Comparison of ENCODE assay signal across 14 cellular contexts in the genomic region with DNA sequence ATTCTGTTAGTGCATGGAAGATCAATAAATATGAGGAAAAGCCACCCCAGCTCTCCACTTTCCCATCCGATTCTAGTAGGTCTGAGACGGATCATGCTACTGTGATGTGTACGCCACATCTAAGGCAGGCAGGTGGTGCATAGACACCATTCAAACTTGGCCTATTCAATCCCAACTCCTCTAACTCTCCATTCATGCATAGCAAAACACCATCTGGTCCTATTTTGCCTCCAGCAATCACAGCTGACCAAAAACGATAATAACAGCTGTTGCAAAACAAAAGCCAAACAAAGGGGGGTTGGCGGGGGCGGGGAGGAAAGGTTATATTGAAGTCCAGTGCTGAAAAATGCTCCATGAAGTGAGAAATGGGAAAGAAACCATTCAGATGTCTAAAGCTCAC.
DNase-seq lines count a peak whose midpoint lies in the region; ATAC-seq, FAIRE-seq and TF ChIP-seq lines count a peak whose summit lies in the region.
"Had no signal": no experiment of that assay in that cellular context is flagged by ENCODE, and none has a peak within 500 bp of the region (broad histone marks: within the 10 kb centered on the region; RNA-seq: fewer than 3 reads in every experiment).

No MANE protein-coding gene starts in this region.

- WGBS in H1 (ENCODE audit: extremely low coverage in 1 of 2, insufficient coverage in 1 of 2, insufficient read length in 1 of 2, insufficient replicate concordance in 2 of 2, low coverage in 1 of 2, low lambda C conversion rate in 2 of 2, missing lambda C conversion rate in 1 of 2), 2 experiments: 79% methylated on average over 6 of the region's 6 CpGs; no CpG with 5 or more reads in 1 of the 2 experiments

- H3K4me1 ChIP-seq in H1 (replicated peaks in 1 of 4; ENCODE audit: control insufficient read depth in 3 of 4, insufficient read depth in 4 of 4, low read length in 3 of 4): peaks cover 0 to 8% (median 0%) of the 10 kb centered on the region in 4 experiments; a peak in 3 of 7 replicates
- H3K4me1 ChIP-seq: esophagus squamous epithelium had no signal

- H3K36me3 Mint-ChIP-seq in activated T-cell treated with anti-CD3 and anti-CD28 coated beads, Interleukin-2, amount 50 U/mL, for 72 hours (ENCODE audit: insufficient read depth in 2 of 2): peaks cover 0 to 2% of the 10 kb centered on the region in 2 donors

- no peak for TF ChIP-seq CTCF in H1 (IDR thresholded peaks at IDR 0.05; ENCODE audit: control extremely low read depth in 1 of 3, insufficient read depth in 1 of 3, low read depth in 1 of 3, low read length in 3 of 3)

- no peak overlapping the region for H2BK20ac ChIP-seq in H1 (ENCODE audit: low read length)

- H3K4me1 Mint-ChIP-seq in activated T-cell treated with anti-CD3 and anti-CD28 coated beads, Interleukin-2, amount 50 U/mL, for 72 hours (ENCODE audit: low read depth): no peaks in the 10 kb centered on the region
- H3K4me1 Mint-ChIP-seq: activated CD4-positive, alpha-beta T cell treated with anti-CD3 and anti-CD28 coated beads for 36 hours; activated T-helper 17 cell treated with anti-CD3 and anti-CD28 coated beads, Interleukin-2, amount 50 U/mL, for 72 hours had no signal

- H2BK12ac ChIP-seq in H1 (ENCODE audit: low read depth, low read length): no peak overlapping the region

- H2BK5ac ChIP-seq in H1 (ENCODE audit: low read depth, low read length): no peak overlapping the region

- H3K27ac Mint-ChIP-seq in activated T-cell treated with anti-CD3 and anti-CD28 coated beads, Interleukin-2, amount 50 U/mL, for 72 hours: no peak overlapping the region
- H3K27ac Mint-ChIP-seq: activated CD4-positive, alpha-beta T cell treated with anti-CD3 and anti-CD28 coated beads for 36 hours; activated T-helper 17 cell treated with anti-CD3 and anti-CD28 coated beads, Interleukin-2, amount 50 U/mL, for 72 hours had no signal

- POLR2A ChIA-PET in H1 (lab: Charles Lee; ENCODE audit: partially characterized antibody): interaction anchor here (1.0 kb wide), 1 partner anchor 35 kb away, joined by 5 read pairs; no protein-coding TSS in a partner anchor

- H3K4ac ChIP-seq in H1 (replicated peaks; ENCODE audit: insufficient read length, low read depth, low read length): no peak overlapping the region

- DNase-seq in NCI-H1105 treated with DMSO at 0.1 percent for 48 hours (lab: John Stamatoyannopoulos, UW) (peak; percentile 99), NCI-H446 (lab: John Stamatoyannopoulos, UW) (peak; percentile 75 to 86), H1 (ENCODE audit: low read depth in 1 of 2, low spot score in 2 of 2) (no peak), sciatic nerve (ENCODE audit: low spot score) (no peak)
- no peak for DNase-seq in effector CD4-positive, alpha-beta T cell
- no peak for DNase-seq in activated T-cell treated with anti-CD3 and anti-CD28 coated beads, Interleukin-2, amount 50 U/mL, for 72 hours
- DNase-seq: activated CD4-positive, alpha-beta T cell treated with anti-CD3 and anti-CD28 coated beads for 36 hours; esophagus squamous epithelium; SIG-M5 had no signal

- H3K4me3 ChIP-seq in H1 (ENCODE audit: extremely low read depth in 1 of 4, insufficient read depth in 2 of 4, low read depth in 3 of 4, low read length in 4 of 4): no peak overlapping the region
- H3K4me3 ChIP-seq: esophagus squamous epithelium, smooth muscle cell had no signal

- TF ChIP-seq EP300 in H1 (IDR thresholded peaks at IDR 0.05; ENCODE audit: borderline replicate concordance in 1 of 2, low read depth in 2 of 2, low read length in 2 of 2): no peak

- no peak overlapping the region for H2AK5ac ChIP-seq in H1 (ENCODE audit: low read depth, low read length)

- no peak overlapping the region for H2BK120ac ChIP-seq in H1 (replicated peaks; ENCODE audit: low read depth, low read length)

- no peaks in the 10 kb centered on the region for H3K79me1 ChIP-seq in H1 (ENCODE audit: low read depth, low read length)

- H3K9ac ChIP-seq in H1 (replicated peaks in 1 of 4; ENCODE audit: extremely low read depth in 1 of 4, low read depth in 3 of 4, low read length in 3 of 4): no peak overlapping the region

- no peak overlapping the region for H2BK15ac ChIP-seq in H1 (ENCODE audit: low read length)

- H3K27ac ChIP-seq in H1 (ENCODE audit: low read depth, low read length): no peak overlapping the region
- H3K27ac ChIP-seq: esophagus squamous epithelium had no signal

- no peaks in the 10 kb centered on the region for H3K23me2 ChIP-seq in H1 (ENCODE audit: low read depth, low read length)

- no peak overlapping the region for H3K23ac ChIP-seq in H1 (ENCODE audit: insufficient read length)

- no peak overlapping the region for H4K91ac ChIP-seq in H1 (replicated peaks; ENCODE audit: insufficient read length, low read length)

- no peak overlapping the region for H2AFZ ChIP-seq in H1 (ENCODE audit: low read length)

- peak; percentile 11 to 22; a peak in 3 of 4 replicates for TF ChIP-seq RAD21 in H1 (IDR thresholded peaks at IDR 0.05 in 1 of 2, conservative IDR thresholded peaks at IDR 0.05 in 1 of 2; ENCODE audit: low read depth in 2 of 2, low read length in 2 of 2)

- intact Hi-C loops in sciatic nerve (cut with DNase I): no loop called here

- peaks cover 8 to 36% (median 20%) of the 10 kb centered on the region in 4 experiments for H3K36me3 ChIP-seq in H1 (ENCODE audit: control insufficient read depth in 2 of 4, insufficient read depth in 4 of 4, low read length in 3 of 4)
- H3K36me3 ChIP-seq: esophagus squamous epithelium had no signal

- ATAC-seq in sciatic nerve (peak; percentile 71), HG03432 (IDR thresholded peaks at IDR 0.05; ENCODE audit: unreplicated experiment) (no peak)
- no peak for ATAC-seq in activated T-cell treated with anti-CD3 and anti-CD28 coated beads, Interleukin-2, amount 50 U/mL, for 72 hours (replicated peaks in 1 of 2)
- ATAC-seq: activated CD4-positive, alpha-beta T cell treated with anti-CD3 and anti-CD28 coated beads for 36 hours; activated T-helper 17 cell treated with anti-CD3 and anti-CD28 coated beads, Interleukin-2, amount 50 U/mL, for 72 hours had no signal

- H3K9me3 ChIP-seq in H1 (ENCODE audit: insufficient read depth in 2 of 2, low read depth in 1 of 2, low read length in 1 of 2): peaks cover 3 to 4% of the 10 kb centered on the region in 2 experiments; a peak in 2 of 4 replicates
- H3K9me3 ChIP-seq: esophagus squamous epithelium had no signal

- TF ChIP-seq POLR2A in H1 (IDR thresholded peaks at IDR 0.05; ENCODE audit: control extremely low read depth in 1 of 2, low read depth in 2 of 2, low read length in 2 of 2): no peak

- no peaks in the 10 kb centered on the region for H3K27me3 Mint-ChIP-seq in activated T-cell treated with anti-CD3 and anti-CD28 coated beads, Interleukin-2, amount 50 U/mL, for 72 hours (ENCODE audit: low read depth)
- H3K27me3 Mint-ChIP-seq: activated CD4-positive, alpha-beta T cell treated with anti-CD3 and anti-CD28 coated beads for 36 hours; activated T-helper 17 cell treated with anti-CD3 and anti-CD28 coated beads, Interleukin-2, amount 50 U/mL, for 72 hours had no signal

- no peak overlapping the region for H4K8ac ChIP-seq in H1 (ENCODE audit: extremely low read depth, insufficient read depth, low read length)

- no peak overlapping the region for H3K14ac ChIP-seq in H1 (ENCODE audit: insufficient read length)

- H3K4me3 Mint-ChIP-seq in activated T-cell treated with anti-CD3 and anti-CD28 coated beads, Interleukin-2, amount 50 U/mL, for 72 hours: no peak overlapping the region
- H3K4me3 Mint-ChIP-seq: activated CD4-positive, alpha-beta T cell treated with anti-CD3 and anti-CD28 coated beads for 36 hours; activated T-helper 17 cell treated with anti-CD3 and anti-CD28 coated beads, Interleukin-2, amount 50 U/mL, for 72 hours had no signal

- H4K20me1 ChIP-seq in H1 (replicated peaks in 1 of 2; ENCODE audit: control insufficient read depth in 1 of 2, insufficient read depth in 2 of 2, low read length in 2 of 2): peaks cover 0 to 2% of the 10 kb centered on the region in 2 experiments

- H3K9me3 Mint-ChIP-seq in activated T-cell treated with anti-CD3 and anti-CD28 coated beads, Interleukin-2, amount 50 U/mL, for 72 hours: peaks cover 2 to 8% of the 10 kb centered on the region in 2 donors

- FAIRE-seq in H1 (lab: Jason Lieb, UNC): no peak
- FAIRE-seq: bronchial epithelial cell, GM12891 had no signal

- no peak overlapping the region for H3K56ac ChIP-seq in H1 (replicated peaks; ENCODE audit: insufficient read length, low read depth, low read length)

- no peaks in the 10 kb centered on the region for H3K27me3 ChIP-seq in H1 (replicated peaks in 1 of 4; ENCODE audit: control insufficient read depth in 3 of 4, extremely low read depth in 1 of 4, insufficient read depth in 3 of 4, low read length in 3 of 4)
- H3K27me3 ChIP-seq: esophagus squamous epithelium had no signal

- no peaks in the 10 kb centered on the region for H3K79me2 ChIP-seq in H1 (ENCODE audit: control insufficient read depth in 1 of 2, insufficient read depth in 2 of 2, low read length in 2 of 2)

- H3K4me2 ChIP-seq in H1 (ENCODE audit: insufficient read depth in 1 of 2, low read depth in 2 of 2, low read length in 2 of 2): no peak overlapping the region
- H3K4me2 ChIP-seq: smooth muscle cell had no signal

- no peak overlapping the region for H4K5ac ChIP-seq in H1 (ENCODE audit: insufficient read length, low read depth, low read length)

- CTCF ChIA-PET in H1 (lab: Charles Lee; ENCODE audit: partially characterized antibody): interaction anchor here (0.8 to 1.4 kb wide), 4 partner anchors 113 to 426 kb away, joined by 3 to 5 read pairs (median 4); no protein-coding TSS in a partner anchor

- H3K18ac ChIP-seq in H1 (ENCODE audit: extremely low read depth, low read length): no peak overlapping the region

TF ChIP-seq in H1, 55 proteins besides CTCF, POLR2A, EP300 and RAD21:
- 0 out of 2 replicates have a peak, but pooled peaks have one; percentile 43 for TF ChIP-seq POLR2AphosphoS5 (IDR thresholded peaks at IDR 0.05; ENCODE audit: low read depth, low read length)
- TF ChIP-seq CBX8 (IDR thresholded peaks at IDR 0.05; ENCODE audit: borderline replicate concordance, low read depth, low read length): no peak

Comparison
In these comparisons a context has a peak if more than half of its experiments do, and no peak if none do; other contexts are left out.
1. DNase-seq: peak in NCI-H1105 treated with DMSO at 0.1 percent for 48 hours (single experiment) and NCI-H446 (2 of 2); none in H1 (0 of 2), sciatic nerve (single experiment), effector CD4-positive, alpha-beta T cell (single experiment) and activated T-cell treated with anti-CD3 and anti-CD28 coated beads, Interleukin-2, amount 50 U/mL, for 72 hours (0 of 2).